3 cellular contexts compared by ENCODE assay signal in the genomic region with DNA sequence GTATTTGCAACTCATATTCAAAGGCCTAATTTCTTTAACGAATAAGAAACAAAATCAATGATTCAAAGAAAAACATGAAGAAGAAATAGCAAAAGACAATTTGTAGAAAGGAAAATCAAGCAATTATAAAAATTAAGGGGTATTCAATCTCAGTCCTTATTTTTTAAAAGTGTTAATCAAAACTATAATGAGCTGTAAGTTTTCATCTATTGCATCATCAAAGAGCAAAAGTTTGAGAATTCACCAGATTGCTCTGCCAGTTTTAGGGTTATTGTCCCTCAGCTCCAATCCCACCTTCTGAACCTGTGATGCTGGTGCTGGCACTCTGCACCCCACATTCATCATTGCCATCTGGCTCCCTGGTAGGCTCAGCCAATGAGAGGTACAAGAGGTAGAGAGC. TPM values are rescaled to one million over a fixed set of nuclear protein-coding genes. Genes with fewer than 3 reads are reported as not detected.
"Had no signal": no experiment of that assay in that cellular context is flagged by ENCODE, and none has a peak within 500 bp of the region (broad histone marks: within the 10 kb centered on the region; RNA-seq: fewer than 3 reads in every experiment).

No MANE protein-coding gene starts in this region.

RNA-seq across cellular contexts. Expression of a gene that starts 42.0 kb away (rescaled TPM):
- total RNA-seq: LHCN-M2, M059J, NCI-H460 had no signal
